In genomic region chr6:117352466-117353081, GRCh38 we compare ENCODE assay signal across 9 cellular contexts.
DNase-seq lines count a peak whose midpoint lies in the region; ATAC-seq, FAIRE-seq and TF ChIP-seq lines count a peak whose summit lies in the region.
"Had no signal": no experiment of that assay in that cellular context is flagged by ENCODE, and none has a peak within 500 bp of the region (broad histone marks: within the 10 kb centered on the region; RNA-seq: fewer than 3 reads in every experiment).

No MANE protein-coding gene starts in this region.

- DNase-seq in RCC 7860 (ENCODE audit: low spot score) (peak; percentile 33), keratinocyte (ENCODE audit: low read depth, low spot score) (no peak), DMS153 treated with DMSO at 0.1 percent for 48 hours (lab: John Stamatoyannopoulos, UW; ENCODE audit: unreplicated experiment) (no peak), NCI-H1436 (lab: John Stamatoyannopoulos, UW) (no peak), NCI-H345 treated with DMSO at 0.1 percent for 48 hours (lab: John Stamatoyannopoulos, UW; ENCODE audit: unreplicated experiment) (no peak)

- no peaks in the 10 kb centered on the region for H4K20me1 ChIP-seq in keratinocyte (ENCODE audit: control insufficient read depth, extremely low read depth, insufficient read depth, low read length)

- no peak overlapping the region for H3K9ac ChIP-seq in keratinocyte (ENCODE audit: control insufficient read depth, extremely low read depth, insufficient read depth, low read length)

- ATAC-seq in GM18498 (IDR thresholded peaks at IDR 0.05; ENCODE audit: unreplicated experiment) (peak; percentile 69), HG02571 (IDR thresholded peaks at IDR 0.05; ENCODE audit: unreplicated experiment) (peak; percentile 71), esophagus mucosa (no peak)

- H2AFZ ChIP-seq in keratinocyte (ENCODE audit: control insufficient read depth, low read length) = peak overlapping the region; percentile 45

- no peaks in the 10 kb centered on the region for H3K9me1 ChIP-seq in keratinocyte (ENCODE audit: control insufficient read depth, extremely low read depth, insufficient read depth, low read length)

- H3K4me3 ChIP-seq in keratinocyte (ENCODE audit: control insufficient read depth in 2 of 3, extremely low read depth in 1 of 3, insufficient read depth in 2 of 3, low read depth in 1 of 3, low read length in 3 of 3) = no peak overlapping the region
- H3K4me3 ChIP-seq: skin epidermis had no signal

- H3K4me2 ChIP-seq in keratinocyte (ENCODE audit: control insufficient read depth, extremely low read depth, insufficient read depth, low read depth, low read length) = no peak overlapping the region

- peak in 2 of 3 experiments; percentile 55 to 57 for TF ChIP-seq CTCF in keratinocyte (optimal IDR thresholded peaks at IDR 0.05 in 1 of 3, IDR thresholded peaks at IDR 0.05 in 1 of 3, conservative IDR thresholded peaks at IDR 0.05 in 1 of 3; ENCODE audit: extremely low read depth in 1 of 3, insufficient read depth in 2 of 3, low read length in 3 of 3)

- H3K27me3 ChIP-seq in keratinocyte (ENCODE audit: control insufficient read depth, extremely low read depth, insufficient read depth, low read length) = no peaks in the 10 kb centered on the region

- H3K36me3 ChIP-seq in keratinocyte (ENCODE audit: control insufficient read depth in 2 of 2, extremely low read depth in 1 of 2, insufficient read depth in 2 of 2, low read length in 2 of 2) = no peaks in the 10 kb centered on the region

- H3K9me3 ChIP-seq in keratinocyte (ENCODE audit: control insufficient read depth, low read depth, low read length) = no peaks in the 10 kb centered on the region

- FAIRE-seq in RCC 7860 (lab: Jason Lieb, UNC) (peak; percentile 66), keratinocyte (lab: Jason Lieb, UNC) (peak; percentile 69)

- H3K4me1 ChIP-seq in keratinocyte (ENCODE audit: control insufficient read depth, extremely low read depth, insufficient read depth, low read length) = no peaks in the 10 kb centered on the region

- no peak overlapping the region for H3K27ac ChIP-seq in keratinocyte (ENCODE audit: control insufficient read depth, insufficient read depth, low read length)
- H3K27ac ChIP-seq: skin epidermis had no signal

- dilution Hi-C loops in keratinocyte (cut with MboI; ENCODE audit: extremely low pct_ligation_motif_present, low sequenced_read_pairs) = no loop called here

- H3K79me2 ChIP-seq in keratinocyte (ENCODE audit: control insufficient read depth, insufficient read depth, low read length) = no peaks in the 10 kb centered on the region
